ENCODE assay signal across 14 cellular contexts in the genomic region with DNA sequence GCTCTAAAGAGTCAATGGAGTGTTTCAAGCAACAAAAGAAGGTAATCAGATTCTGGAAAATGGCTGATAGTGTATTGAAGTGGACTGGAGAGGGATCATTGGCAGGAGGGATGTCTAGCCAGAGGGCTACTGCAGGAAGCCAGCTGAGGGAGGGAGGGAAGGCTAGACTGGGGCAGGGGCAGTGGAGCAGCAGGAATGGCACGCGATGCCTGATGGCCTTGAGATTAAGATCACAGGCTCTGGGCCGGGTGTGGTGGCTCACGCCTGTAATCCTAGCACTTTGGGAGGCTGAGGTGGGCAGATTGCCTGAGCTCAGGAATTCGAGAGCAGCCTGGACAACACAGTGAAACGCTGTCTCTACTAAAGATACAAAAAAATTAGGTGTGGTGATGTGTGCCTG. TPM values are rescaled to one million over a fixed set of nuclear protein-coding genes. Genes with fewer than 3 reads are reported as not detected.
DNase-seq lines count a peak whose midpoint lies in the region; ATAC-seq and TF ChIP-seq lines count a peak whose summit lies in the region.
"Had no signal": no experiment of that assay in that cellular context is flagged by ENCODE, and none has a peak within 500 bp of the region (broad histone marks: within the 10 kb centered on the region; RNA-seq: fewer than 3 reads in every experiment).

No MANE protein-coding gene starts in this region.

- peaks cover 16% of the 10 kb centered on the region for H3K4me1 Mint-ChIP-seq in activated T-cell treated with anti-CD3 and anti-CD28 coated beads, Interleukin-2, amount 50 U/mL, for 24 hours (ENCODE audit: low read depth)
- H3K4me1 Mint-ChIP-seq in activated T-cell treated with anti-CD3 and anti-CD28 coated beads, Interleukin-2, amount 50 U/mL, for 4 hours (ENCODE audit: low read depth), result peaks cover 26% of the 10 kb centered on the region
- H3K4me1 Mint-ChIP-seq in brain, result peaks cover 64% of the 10 kb centered on the region
- peaks cover 30 to 44% of the 10 kb centered on the region in 2 donors for H3K4me1 Mint-ChIP-seq in stimulated activated naive B cell treated with anti-CD40 and anti-IgM and Interleukin-4, amounts not matched to agents 10 μg/mL and 1 μg/mL and 100 μg/mL, for 72 hours

- no peak overlapping the region for H3K4me3 Mint-ChIP-seq in activated T-cell treated with anti-CD3 and anti-CD28 coated beads, Interleukin-2, amount 50 U/mL, for 24 hours
- no peak overlapping the region for H3K4me3 Mint-ChIP-seq in activated T-cell treated with anti-CD3 and anti-CD28 coated beads, Interleukin-2, amount 50 U/mL, for 4 hours
- H3K4me3 Mint-ChIP-seq in brain, result no peak overlapping the region
- H3K4me3 Mint-ChIP-seq in stimulated activated naive B cell treated with anti-CD40 and anti-IgM and Interleukin-4, amounts not matched to agents 10 μg/mL and 1 μg/mL and 100 μg/mL, for 72 hours, result no peak overlapping the region

- TF ChIP-seq CTCF in brain (conservative IDR thresholded peaks at IDR 0.05), result no peak

- no peaks in the 10 kb centered on the region for H3K9me3 Mint-ChIP-seq in activated T-cell treated with anti-CD3 and anti-CD28 coated beads, Interleukin-2, amount 50 U/mL, for 24 hours
- H3K9me3 Mint-ChIP-seq in activated T-cell treated with anti-CD3 and anti-CD28 coated beads, Interleukin-2, amount 50 U/mL, for 4 hours, result no peaks in the 10 kb centered on the region
- peaks cover 0 to 17% (median 0%) of the 10 kb centered on the region in 5 experiments for H3K9me3 Mint-ChIP-seq in brain
- H3K9me3 Mint-ChIP-seq in stimulated activated naive B cell treated with anti-CD40 and anti-IgM and Interleukin-4, amounts not matched to agents 10 μg/mL and 1 μg/mL and 100 μg/mL, for 72 hours, result no peaks in the 10 kb centered on the region

- H3K36me3 Mint-ChIP-seq in activated T-cell treated with anti-CD3 and anti-CD28 coated beads, Interleukin-2, amount 50 U/mL, for 24 hours (ENCODE audit: low read depth), result no peaks in the 10 kb centered on the region
- H3K36me3 Mint-ChIP-seq in activated T-cell treated with anti-CD3 and anti-CD28 coated beads, Interleukin-2, amount 50 U/mL, for 4 hours (ENCODE audit: insufficient read depth), result no peaks in the 10 kb centered on the region
- H3K36me3 Mint-ChIP-seq in brain, result no peaks in the 10 kb centered on the region
- H3K36me3 Mint-ChIP-seq in stimulated activated naive B cell treated with anti-CD40 and anti-IgM and Interleukin-4, amounts not matched to agents 10 μg/mL and 1 μg/mL and 100 μg/mL, for 72 hours, result no peaks in the 10 kb centered on the region

- ATAC-seq in activated T-cell treated with anti-CD3 and anti-CD28 coated beads, Interleukin-2, amount 50 U/mL, for 4 hours, result no peak
- ATAC-seq in stimulated activated naive B cell treated with anti-CD40 and anti-IgM and Interleukin-4, amounts not matched to agents 10 μg/mL and 1 μg/mL and 100 μg/mL, for 72 hours (replicated peaks), result no peak
- no peak for ATAC-seq in GM18909 (IDR thresholded peaks at IDR 0.05; ENCODE audit: poor library complexity, unreplicated experiment)
- ATAC-seq: HepG2 had no signal

- DNase-seq in NCI-H2196 (lab: John Stamatoyannopoulos, UW; ENCODE audit: unreplicated experiment) (peak; percentile 30), NCI-H2196 treated with DMSO at 0.1 percent for 48 hours (lab: John Stamatoyannopoulos, UW; ENCODE audit: unreplicated experiment) (no peak), GM19240 (ENCODE audit: insufficient read length, low spot score) (no peak)
- DNase-seq in activated T-cell treated with anti-CD3 and anti-CD28 coated beads, Interleukin-2, amount 50 U/mL, for 24 hours, result peak; percentile 13
- no peak for DNase-seq in activated T-cell treated with anti-CD3 and anti-CD28 coated beads, Interleukin-2, amount 50 U/mL, for 4 hours
- no peak for DNase-seq in stimulated activated naive B cell treated with anti-CD40 and anti-IgM and Interleukin-4, amounts not matched to agents 10 μg/mL and 1 μg/mL and 100 μg/mL, for 72 hours
- DNase-seq: DMS 273 treated with DMSO at 0.1 percent for 48 hours, KG1, NCI-H2107, NCI-H748 treated with DMSO at 0.1 percent for 48 hours, PC-9 had no signal

- H3K27me3 Mint-ChIP-seq in activated T-cell treated with anti-CD3 and anti-CD28 coated beads, Interleukin-2, amount 50 U/mL, for 24 hours, result peaks cover 40% of the 10 kb centered on the region
- H3K27me3 Mint-ChIP-seq in activated T-cell treated with anti-CD3 and anti-CD28 coated beads, Interleukin-2, amount 50 U/mL, for 4 hours (ENCODE audit: low read depth), result peaks cover 4% of the 10 kb centered on the region
- peaks cover 16% of the 10 kb centered on the region for H3K27me3 Mint-ChIP-seq in brain
- H3K27me3 Mint-ChIP-seq in stimulated activated naive B cell treated with anti-CD40 and anti-IgM and Interleukin-4, amounts not matched to agents 10 μg/mL and 1 μg/mL and 100 μg/mL, for 72 hours, result peaks cover 19 to 27% of the 10 kb centered on the region in 2 donors

- H3K27ac Mint-ChIP-seq in activated T-cell treated with anti-CD3 and anti-CD28 coated beads, Interleukin-2, amount 50 U/mL, for 24 hours, result no peak overlapping the region
- H3K27ac Mint-ChIP-seq in brain, result peak overlapping the region in 3 of 5 experiments; percentile 33 to 91 (median 76)
- peak overlapping the region; percentile 10 for H3K27ac Mint-ChIP-seq in stimulated activated naive B cell treated with anti-CD40 and anti-IgM and Interleukin-4, amounts not matched to agents 10 μg/mL and 1 μg/mL and 100 μg/mL, for 72 hours

RNA-seq across cellular contexts. Expression of a gene that starts 47.5 kb away (rescaled TPM):
- total RNA-seq in activated T-cell treated with anti-CD3 and anti-CD28 coated beads, Interleukin-2, amount 50 U/mL, for 4 hours, result 1 to 10 TPM; 6.0 to 8.5 (median 6.8) TPM
- polyA plus RNA-seq in brain (ENCODE audit: insufficient read depth, low read depth, low replicate concordance), result 4.2 TPM

Comparison
In these comparisons a context has a peak if more than half of its experiments do, and no peak if none do; other contexts are left out.
1. DNase-seq: peak in NCI-H2196 (single experiment) and activated T-cell treated with anti-CD3 and anti-CD28 coated beads, Interleukin-2, amount 50 U/mL, for 24 hours (single experiment); none in NCI-H2196 treated with DMSO at 0.1 percent for 48 hours (single experiment), activated T-cell treated with anti-CD3 and anti-CD28 coated beads, Interleukin-2, amount 50 U/mL, for 4 hours (single experiment), stimulated activated naive B cell treated with anti-CD40 and anti-IgM and Interleukin-4, amounts not matched to agents 10 μg/mL and 1 μg/mL and 100 μg/mL, for 72 hours (single experiment) and GM19240 (single experiment).